1 cellular context compared by ENCODE assay signal in genomic region chr5:62603934-62604333, GRCh38.
A peak's percentile ranks its signal among the peaks of the same experiment; 100 is the strongest.
TF ChIP-seq lines count a peak whose summit lies in the region.

No MANE protein-coding gene starts in this region.

TF ChIP-seq in HepG2, 621 proteins besides CTCF, POLR2A, EP300 and RAD21:
- no peak for TF ChIP-seq MXD1 (CRISPR knock-in tag; IDR thresholded peaks at IDR 0.05)
- TF ChIP-seq PRDM10 (CRISPR knock-in tag; IDR thresholded peaks at IDR 0.05; ENCODE audit: low read depth), result peak; percentile 55; the same call in 1 of the 2 replicates
